Comparison of ENCODE assay signal across 1 cellular context in genomic region chr15:31317033-31317979, GRCh38.
TF ChIP-seq lines count a peak whose summit lies in the region.

No MANE protein-coding gene starts in this region.

TF ChIP-seq in GM23338, 12 proteins besides CTCF, POLR2A, EP300 and RAD21:
- TF ChIP-seq REST (IDR thresholded peaks at IDR 0.05; ENCODE audit: unreplicated experiment) = no peak
- TF ChIP-seq ZNF462 (CRISPR knock-in tag; IDR thresholded peaks at IDR 0.05) = no peak
- TF ChIP-seq EZH2 (IDR thresholded peaks at IDR 0.05; ENCODE audit: low read depth, unreplicated experiment) = no peak
- TF ChIP-seq ZNF114 (CRISPR knock-in tag; IDR thresholded peaks at IDR 0.05) = no peak
- no peak for TF ChIP-seq JUNB (IDR thresholded peaks at IDR 0.05; ENCODE audit: unreplicated experiment)
- no peak for TF ChIP-seq POLR2AphosphoS5 (IDR thresholded peaks at IDR 0.05; ENCODE audit: low read depth)
- no peak for TF ChIP-seq ZNF331 (CRISPR knock-in tag; IDR thresholded peaks at IDR 0.05; ENCODE audit: low read depth)
- no peak for TF ChIP-seq ETS1 (IDR thresholded peaks at IDR 0.05)
- TF ChIP-seq STAT1 (IDR thresholded peaks at IDR 0.05; ENCODE audit: unreplicated experiment) = no peak
- TF ChIP-seq EZH2phosphoT487 (IDR thresholded peaks at IDR 0.05; ENCODE audit: unreplicated experiment) = no peak
- no peak for TF ChIP-seq CREB1 (CRISPR knock-in tag; IDR thresholded peaks at IDR 0.05; ENCODE audit: low read depth)
- TF ChIP-seq NANOG (IDR thresholded peaks at IDR 0.05; ENCODE audit: borderline replicate concordance) = no peak
